Comparison of ENCODE assay signal across 15 cellular contexts in genomic region chr21:28704746-28705145, GRCh38.
DNase-seq lines count a peak whose midpoint lies in the region; ATAC-seq and TF ChIP-seq lines count a peak whose summit lies in the region.
"Had no signal": no experiment of that assay in that cellular context is flagged by ENCODE, and none has a peak within 500 bp of the region (broad histone marks: within the 10 kb centered on the region; RNA-seq: fewer than 3 reads in every experiment).

No MANE protein-coding gene starts in this region.

- TF ChIP-seq POLR2A in gastroesophageal sphincter (IDR thresholded peaks at IDR 0.05) (no peak), prostate gland (IDR thresholded peaks at IDR 0.05) (no peak)

- H3K27me3 ChIP-seq in gastroesophageal sphincter (no peaks in the 10 kb centered on the region), prostate gland (replicated peaks; ENCODE audit: insufficient read depth) (no peaks in the 10 kb centered on the region)
- H3K27me3 ChIP-seq: BLaER1 had no signal

- H3K27ac ChIP-seq in VCaP, result peak overlapping the region; percentile 90
- peak overlapping the region; percentile 30 to 79 (median 64) for H3K27ac ChIP-seq in gastroesophageal sphincter
- H3K27ac ChIP-seq in prostate gland, result no peak overlapping the region
- H3K27ac ChIP-seq: BLaER1, skin epidermis, WERI-Rb-1 had no signal

- H3K36me3 ChIP-seq in gastroesophageal sphincter (no peaks in the 10 kb centered on the region), prostate gland (no peaks in the 10 kb centered on the region)
- H3K36me3 ChIP-seq: BLaER1, WERI-Rb-1 had no signal

- H3K9me3 ChIP-seq in gastroesophageal sphincter, result peaks cover 0 to 17% (median 0%) of the 10 kb centered on the region in 3 donors
- H3K9me3 ChIP-seq in prostate gland, result no peaks in the 10 kb centered on the region

- H3K4me1 ChIP-seq in gastroesophageal sphincter (peaks cover 0 to 31% (median 0%) of the 10 kb centered on the region in 3 donors), prostate gland (replicated peaks) (no peaks in the 10 kb centered on the region)
- H3K4me1 ChIP-seq: BLaER1 had no signal

- intact Hi-C loops in prostate gland (cut with DNase I), result loop anchor here (10.0 kb wide), 1 partner anchor 120 kb away; no protein-coding TSS in a partner anchor

- ATAC-seq in gastroesophageal sphincter (no peak), HG03108 (IDR thresholded peaks at IDR 0.05; ENCODE audit: unreplicated experiment) (no peak)
- ATAC-seq: Panc1 had no signal

- DNase-seq in LNCaP clone FGC (ENCODE audit: low read depth), result peak; percentile 50
- DNase-seq in prostate gland (ENCODE audit: low spot score), result peak; percentile 65
- DNase-seq in globus pallidus (ENCODE audit: low spot score), result no peak
- no peak for DNase-seq in iPS-NIHi7 (ENCODE audit: extremely low spot score)
- DNase-seq in HPDE6-E6E7 (ENCODE audit: extremely low spot score), result no peak
- DNase-seq: NCI-H510A; nucleus accumbens; stimulated activated naive CD4-positive, alpha-beta T cell treated with Interleukin-2 at 50 U/mL for 16 hours; WERI-Rb-1 had no signal

- no peak for TF ChIP-seq CTCF in LNCaP clone FGC (IDR thresholded peaks at IDR 0.05; ENCODE audit: control insufficient read depth, extremely low read depth, insufficient read depth)
- TF ChIP-seq CTCF in VCaP (conservative IDR thresholded peaks at IDR 0.05), result no peak
- TF ChIP-seq CTCF in gastroesophageal sphincter (IDR thresholded peaks at IDR 0.05), result no peak
- no peak for TF ChIP-seq CTCF in prostate gland (IDR thresholded peaks at IDR 0.05)

- H3K4me3 ChIP-seq in LNCaP clone FGC (ENCODE audit: low read depth, low read length) (no peak overlapping the region), gastroesophageal sphincter (no peak overlapping the region), prostate gland (no peak overlapping the region)
- H3K4me3 ChIP-seq: BLaER1, skin epidermis had no signal

- 12 to 13% methylated on average over 3 to 5 of the region's 5 CpGs for WGBS in gastroesophageal sphincter (ENCODE audit: low coverage in 1 of 2), 2 donors
- 13% methylated on average over 5 of the region's 5 CpGs for WGBS in prostate gland

- TF ChIP-seq EP300 in gastroesophageal sphincter (IDR thresholded peaks at IDR 0.05), result no peak

Comparison
In these comparisons a context has a peak if more than half of its experiments do, and no peak if none do; other contexts are left out.
1. DNase-seq: peak in LNCaP clone FGC (single experiment) and prostate gland (single experiment); none in globus pallidus (single experiment), iPS-NIHi7 (single experiment) and HPDE6-E6E7 (single experiment).
2. H3K27ac ChIP-seq: peak in VCaP (single experiment) and gastroesophageal sphincter (4 of 4); none in prostate gland (0 of 2).